Comparison of ENCODE assay signal across 11 cellular contexts in the genomic region with DNA sequence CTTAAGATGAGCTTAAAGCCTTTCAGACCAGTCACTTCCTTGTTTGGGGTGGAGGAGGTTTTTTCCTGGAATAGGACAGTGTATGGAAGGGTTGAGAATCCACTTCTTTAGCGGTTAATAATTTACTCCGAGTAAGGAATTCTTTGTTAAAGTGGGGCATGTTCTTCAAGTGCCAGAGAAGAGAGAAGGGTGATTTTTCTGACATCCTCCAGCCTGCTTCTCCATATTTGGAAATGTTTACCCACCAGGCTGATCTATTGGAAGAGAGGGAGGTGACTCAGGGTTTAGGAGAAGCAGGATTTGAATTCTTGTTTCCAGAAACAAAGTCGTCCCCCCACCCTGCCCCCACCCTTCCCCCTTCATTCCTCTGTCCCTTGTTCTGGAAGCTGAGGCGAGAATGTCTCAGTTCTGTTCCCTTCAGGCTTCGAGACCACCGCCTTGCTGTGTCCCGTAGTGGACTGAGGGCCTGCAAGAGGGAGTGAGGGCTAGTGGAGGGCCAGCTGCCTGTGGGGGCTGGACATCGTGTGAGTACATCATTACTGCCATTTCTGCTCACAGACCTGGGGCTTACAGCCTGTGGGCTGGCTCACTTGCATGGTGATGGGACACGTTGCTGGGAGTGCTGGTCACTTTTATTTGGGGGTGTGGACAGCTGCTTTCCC. TPM values are rescaled to one million over a fixed set of nuclear protein-coding genes. Genes with fewer than 3 reads are reported as not detected.
DNase-seq lines count a peak whose midpoint lies in the region; ATAC-seq, FAIRE-seq and TF ChIP-seq lines count a peak whose summit lies in the region.
"Had no signal": no experiment of that assay in that cellular context is flagged by ENCODE, and none has a peak within 500 bp of the region (broad histone marks: within the 10 kb centered on the region; RNA-seq: fewer than 3 reads in every experiment).

No MANE protein-coding gene starts in this region.

- CTCF ChIA-PET in HepG2 (lab: Yijun Ruan, JAX; ENCODE audit: low intra/inter-chr PET ratio, low total read pairs) = no interaction called here

- H3K4me2 ChIP-seq in HepG2 (ENCODE audit: low read depth, low read length) = peak overlapping the region; percentile 40; the same call in 1 of the 2 replicates

- H3K27me3 Mint-ChIP-seq in HFFc6 (ENCODE audit: insufficient read depth) = no peaks in the 10 kb centered on the region
- H3K27me3 Mint-ChIP-seq in T-helper 2 cell treated with Interferon-gamma antibody and Interleukin-4, amounts not matched to agents 5 μg/mL and 100 μg/mL, for 36 hours (ENCODE audit: low read depth) = no peaks in the 10 kb centered on the region

- H3K27ac Mint-ChIP-seq in HFFc6 = peak overlapping the region; percentile 88
- H3K27ac Mint-ChIP-seq in T-helper 2 cell treated with Interferon-gamma antibody and Interleukin-4, amounts not matched to agents 5 μg/mL and 100 μg/mL, for 36 hours = no peak overlapping the region

- BruUV-seq in HepG2 (replicated peaks; lab: Mats Ljungman, UMichigan) = no TSS peak

- H2AFZ ChIP-seq in HepG2 (ENCODE audit: low read length) = no peak overlapping the region

- TF ChIP-seq POLR2A in HepG2 (IDR thresholded peaks at IDR 0.05; ENCODE audit: insufficient read depth in 1 of 2, low read depth in 2 of 2, low read length in 2 of 2) (no peak), suprapubic skin (IDR thresholded peaks at IDR 0.05) (no peak)

- FAIRE-seq in HepG2 (lab: Jason Lieb, UNC) = peak; percentile 81

- TF ChIP-seq RAD21 in HepG2 (CRISPR knock-in tag; IDR thresholded peaks at IDR 0.05) = no peak

- POLR2A ChIA-PET in HepG2 (lab: Yijun Ruan, JAX) = interaction anchor here (1.0 to 1.5 kb wide), 2 partner anchors 191 to 209 kb away, joined by 3 to 4 read pairs; no protein-coding TSS in a partner anchor

- TF ChIP-seq CTCF in HFFc6 (IDR thresholded peaks at IDR 0.05) (no peak), cardiac fibroblast (IDR thresholded peaks at IDR 0.05; ENCODE audit: low read depth, low read length) (no peak), HepG2 (CRISPR knock-in tag; IDR thresholded peaks at IDR 0.05) (no peak), suprapubic skin (IDR thresholded peaks at IDR 0.05) (no peak)

- intact Hi-C loops in HepG2 (cut with micrococcal nuclease; ENCODE audit: unreplicated experiment) = no loop called here

- H3K4me3 ChIP-seq in cardiac fibroblast (replicated peaks in 1 of 2; ENCODE audit: low read depth in 2 of 2, low read length in 2 of 2) (peak overlapping the region in 1 of 2 donors; percentile 16), HepG2 (replicated peaks in 1 of 3; ENCODE audit: insufficient read depth in 1 of 3, low read depth in 2 of 3, low read length in 3 of 3) (no peak overlapping the region), suprapubic skin (no peak overlapping the region)
- H3K4me3 ChIP-seq: SJCRH30 had no signal

- no peak for TF ChIP-seq EP300 in HepG2 (IDR thresholded peaks at IDR 0.05; ENCODE audit: low read depth in 2 of 2, low read length in 2 of 2)
- TF ChIP-seq EP300 in HepG2 (CRISPR knock-in tag; IDR thresholded peaks at IDR 0.05; ENCODE audit: borderline replicate concordance) = no peak
- peak; percentile 65 for TF ChIP-seq EP300 in suprapubic skin (IDR thresholded peaks at IDR 0.05)

- H3K4me1 ChIP-seq in HepG2 (ENCODE audit: insufficient read depth, low read length) = peaks cover 71% of the 10 kb centered on the region
- H3K4me1 ChIP-seq in suprapubic skin = peaks cover 3% of the 10 kb centered on the region
- H3K4me1 ChIP-seq: SJCRH30 had no signal

- H3K9me3 ChIP-seq in HepG2 (ENCODE audit: low read length) (no peaks in the 10 kb centered on the region), suprapubic skin (no peaks in the 10 kb centered on the region)
- H3K9me3 ChIP-seq: SJCRH30 had no signal

- H3K27ac ChIP-seq in HepG2 (ENCODE audit: extremely low read length, insufficient read depth, low read length) (peak overlapping the region; percentile 50), suprapubic skin (peak overlapping the region; percentile 54)
- H3K27ac ChIP-seq: epithelial cell of prostate, SJCRH30 had no signal

- H3K9me3 Mint-ChIP-seq in HFFc6 = no peaks in the 10 kb centered on the region
- H3K9me3 Mint-ChIP-seq in T-helper 2 cell treated with Interferon-gamma antibody and Interleukin-4, amounts not matched to agents 5 μg/mL and 100 μg/mL, for 36 hours = no peaks in the 10 kb centered on the region

- in situ Hi-C loops in HepG2 (cut with HindIII; ENCODE audit: extremely low pct_ligation_motif_present, low pct_unique_long_range_greater_than_20kb) = loop anchor here (25.0 kb wide), 1 partner anchor 750 kb away; no protein-coding TSS in a partner anchor

- no peak overlapping the region for H3K9ac ChIP-seq in HepG2 (ENCODE audit: insufficient read depth, low read depth, low read length)

- peak overlapping the region; percentile 69; the same call in 1 of the 2 replicates for H3K4me3 Mint-ChIP-seq in HFFc6
- no peak overlapping the region for H3K4me3 Mint-ChIP-seq in T-helper 2 cell treated with Interferon-gamma antibody and Interleukin-4, amounts not matched to agents 5 μg/mL and 100 μg/mL, for 36 hours

- 53% methylated on average over 8 of the region's 9 CpGs for WGBS in HepG2 (ENCODE audit: low lambda C conversion rate)
- WGBS in suprapubic skin = 82% methylated on average over 9 of the region's 9 CpGs

- peak; percentile 60 for ATAC-seq in HepG2
- no peak for ATAC-seq in HG03039 (IDR thresholded peaks at IDR 0.05; ENCODE audit: unreplicated experiment)
- no peak for ATAC-seq in esophagus mucosa
- ATAC-seq: HCT116 had no signal

- H3K36me3 ChIP-seq in HepG2 (replicated peaks in 1 of 2; ENCODE audit: control insufficient read depth in 1 of 2, insufficient read depth in 2 of 2, low read length in 2 of 2) (peaks cover 5 to 14% of the 10 kb centered on the region in 2 experiments; a peak in 3 of 5 replicates), suprapubic skin (peaks cover 5% of the 10 kb centered on the region)
- H3K36me3 ChIP-seq: SJCRH30 had no signal

- peaks cover 46% of the 10 kb centered on the region for H3K36me3 Mint-ChIP-seq in HFFc6 (ENCODE audit: low read depth)
- peaks cover 19% of the 10 kb centered on the region for H3K36me3 Mint-ChIP-seq in T-helper 2 cell treated with Interferon-gamma antibody and Interleukin-4, amounts not matched to agents 5 μg/mL and 100 μg/mL, for 36 hours (ENCODE audit: low read depth)

- H3K27me3 ChIP-seq in HepG2 (ENCODE audit: control insufficient read depth in 1 of 2, insufficient read depth in 2 of 2, low read length in 2 of 2) (no peaks in the 10 kb centered on the region), suprapubic skin (no peaks in the 10 kb centered on the region)
- H3K27me3 ChIP-seq: SJCRH30 had no signal

- no peaks in the 10 kb centered on the region for H4K20me1 ChIP-seq in HepG2 (ENCODE audit: insufficient read depth, low read length)

- DNase-seq in HFFc6 = no peak
- peak; percentile 57 to 79 for DNase-seq in cardiac fibroblast (ENCODE audit: low read depth in 2 of 2)
- peak; percentile 80 for DNase-seq in HepG2 (ENCODE audit: low spot score)
- no peak for DNase-seq in suprapubic skin (ENCODE audit: low spot score in 2 of 2)
- no peak for DNase-seq in NCI-H2196 (lab: John Stamatoyannopoulos, UW; ENCODE audit: unreplicated experiment)
- no peak for DNase-seq in T-helper 2 cell treated with Interferon-gamma antibody and Interleukin-4, amounts not matched to agents 5 μg/mL and 100 μg/mL, for 36 hours (ENCODE audit: low spot score)
- DNase-seq: SJCRH30 had no signal

- H3K79me2 ChIP-seq in HepG2 (ENCODE audit: insufficient read depth, low read length) = peaks cover 70% of the 10 kb centered on the region

- peaks cover 80% of the 10 kb centered on the region for H3K4me1 Mint-ChIP-seq in HFFc6 (ENCODE audit: low read depth)
- H3K4me1 Mint-ChIP-seq in T-helper 2 cell treated with Interferon-gamma antibody and Interleukin-4, amounts not matched to agents 5 μg/mL and 100 μg/mL, for 36 hours (ENCODE audit: low read depth) = peaks cover 15% of the 10 kb centered on the region

RNA-seq across cellular contexts. Expression of gene LPP, which starts 58.5 kb away (rescaled TPM):
- 100 to 1,000 TPM in 4 of 6 experiments, 10 to 100 TPM in 2; 84.1 to 121 (median 102) TPM for total RNA-seq in HFFc6 (2021; fragmentation: NEBNext Ultra II Directional; extraction: Animal tissue kit (Norgen Biotek cat#: 25700))
- total RNA-seq in HepG2 (2016; rRNA removed; fragmentation: Illumina TruSeq; extraction: Trizol) = 29.9 and 41.6 TPM in 2 replicates
- total RNA-seq in HepG2 (2016; cell fraction: cytosol; rRNA removed; fragmentation: Illumina TruSeq; extraction: Trizol; ENCODE audit: low read depth) = 20.1 and 20.2 TPM in 2 replicates
- total RNA-seq in HepG2 (2016; cell fraction: insoluble cytoplasmic fraction; rRNA removed; fragmentation: Illumina TruSeq; extraction: Trizol) = 30.3 and 35.3 TPM in 2 replicates
- 13.3 and 13.4 TPM in 2 replicates for total RNA-seq in HepG2 (2016; cell fraction: membrane; rRNA removed; fragmentation: Illumina TruSeq; extraction: Trizol)
- total RNA-seq in HepG2 (2016; cell fraction: nucleus; rRNA removed; fragmentation: Illumina TruSeq; extraction: Trizol) = 76.6 and 77.0 TPM in 2 replicates
- polyA plus RNA-seq in HepG2 (2011; rRNA removed) = 16.7 and 19.2 TPM in 2 replicates
- 7.7 and 13.4 TPM in 2 replicates for polyA plus RNA-seq in HepG2 (2011; cell fraction: cytosol; rRNA removed)
- polyA plus RNA-seq in HepG2 (2011; cell fraction: nucleus; rRNA removed) = 34.6 and 62.8 TPM in 2 replicates
- polyA plus RNA-seq in HepG2 (2012) = 12.1 and 15.6 TPM in 2 replicates
- 1.5 TPM in 2 replicates for polyA plus RNA-seq in HepG2 (2016; cell fraction: cytosol; fragmentation: Illumina TruSeq; extraction: Trizol; ENCODE audit: low read depth)
- polyA plus RNA-seq in HepG2 (2016; cell fraction: insoluble cytoplasmic fraction; fragmentation: Illumina TruSeq; extraction: Trizol; ENCODE audit: low read depth) = 13.0 and 13.3 TPM in 2 replicates
- 2.0 and 2.4 TPM in 2 replicates for polyA plus RNA-seq in HepG2 (2016; cell fraction: membrane; fragmentation: Illumina TruSeq; extraction: Trizol; ENCODE audit: low read depth)
- 12.5 and 14.2 TPM in 2 replicates for polyA plus RNA-seq in HepG2 (2016; cell fraction: nucleus; fragmentation: Illumina TruSeq; extraction: Trizol; ENCODE audit: insufficient read depth, low read depth)
- polyA minus RNA-seq in HepG2 (2011; rRNA and poly(A)+ RNA removed; ENCODE audit: low replicate concordance) = 288 and 335 TPM in 2 replicates
- 45.9 and 54.2 TPM in 2 replicates for polyA minus RNA-seq in HepG2 (2011; cell fraction: cytosol; rRNA and poly(A)+ RNA removed)
- 159 and 195 TPM in 2 replicates for polyA minus RNA-seq in HepG2 (2011; cell fraction: nucleus; rRNA and poly(A)+ RNA removed)
- total RNA-seq in suprapubic skin = 100 to 1,000 TPM in 1 of 4 donors, 10 to 100 TPM in 3; 56.8 to 127 (median 84.2) TPM
- total RNA-seq in esophagus mucosa = 89.0 TPM

Comparison
In these comparisons a context has a peak if more than half of its experiments do, and no peak if none do; other contexts are left out.
1. DNase-seq: peak in cardiac fibroblast (2 of 2) and HepG2 (single experiment); none in HFFc6 (single experiment), suprapubic skin (0 of 2), NCI-H2196 (single experiment) and T-helper 2 cell treated with Interferon-gamma antibody and Interleukin-4, amounts not matched to agents 5 μg/mL and 100 μg/mL, for 36 hours (single experiment).